In genomic region chr4:40972722-40973121, GRCh38 we compare ENCODE assay signal across 2 cellular contexts.
TF ChIP-seq lines count a peak whose summit lies in the region.

No MANE protein-coding gene starts in this region.

TF ChIP-seq in IMR-90, 13 proteins besides CTCF, POLR2A, EP300 and RAD21 (continued from another document):
- TF ChIP-seq NFE2L2 (IDR thresholded peaks at IDR 0.05; ENCODE audit: low read depth, low read length) (no peak), RCOR1 (IDR thresholded peaks at IDR 0.05; ENCODE audit: insufficient replicate concordance, low read length) (no peak), MAFK (IDR thresholded peaks at IDR 0.05; ENCODE audit: low read depth, low read length) (no peak)
TF ChIP-seq in IMR-90: peak in this region for 0.

TF ChIP-seq in neural cell, 6 proteins besides CTCF, POLR2A, EP300 and RAD21 (continued from another document):
- TF ChIP-seq REST (IDR thresholded peaks at IDR 0.05; ENCODE audit: borderline replicate concordance): no peak
- TF ChIP-seq POLR2AphosphoS5 (IDR thresholded peaks at IDR 0.05): no peak
- TF ChIP-seq EZH2 (IDR thresholded peaks at IDR 0.05; ENCODE audit: borderline replicate concordance, insufficient read depth, low read length, poor library complexity, severe bottlenecking): no peak
- no peak for TF ChIP-seq TAF1 (IDR thresholded peaks at IDR 0.05; ENCODE audit: low read depth)
TF ChIP-seq in neural cell: peak in this region for 0.
